ENCODE assay signal across 8 cellular contexts in the genomic region with DNA sequence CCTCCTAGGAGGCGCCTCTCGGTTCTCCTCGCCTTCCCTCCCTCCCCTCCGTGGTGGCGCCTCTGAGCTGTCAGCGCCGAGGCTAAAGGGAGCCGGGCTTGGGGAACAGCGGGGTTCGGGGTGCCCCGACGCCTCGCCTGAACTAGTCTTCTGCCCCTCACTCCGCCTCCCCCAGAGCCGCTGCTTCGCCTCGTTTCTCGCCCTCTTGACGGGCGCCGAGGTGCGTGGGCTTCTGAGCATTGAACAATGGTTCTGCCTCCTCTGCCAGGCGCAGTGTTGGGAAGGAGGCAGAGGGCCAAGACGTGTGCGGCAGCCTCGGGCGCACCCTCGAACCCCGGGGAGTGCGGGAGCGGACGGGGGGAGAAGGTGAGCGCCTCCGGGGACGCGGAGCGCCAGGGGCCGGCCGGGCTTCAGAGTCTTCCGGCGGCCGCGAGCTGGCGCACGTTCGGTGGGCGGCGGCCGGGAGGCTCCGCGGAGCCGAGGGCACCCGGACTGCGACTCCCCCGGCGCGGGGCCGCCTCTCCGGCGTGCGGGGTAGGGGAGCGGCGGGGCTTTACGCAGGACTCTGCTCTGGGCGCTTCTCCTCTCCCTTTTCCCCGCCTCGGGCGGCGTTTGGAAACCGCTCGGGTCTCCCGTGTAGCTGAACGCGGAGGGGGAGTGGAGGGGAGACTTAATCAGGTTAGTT. TPM values are rescaled to one million over a fixed set of nuclear protein-coding genes. Genes with fewer than 3 reads are reported as not detected.
DNase-seq lines count a peak whose midpoint lies in the region; ATAC-seq and TF ChIP-seq lines count a peak whose summit lies in the region.

No MANE protein-coding gene starts in this region.

- peak overlapping the region; percentile 60 for H3K4me2 ChIP-seq in DOHH2 (ENCODE audit: low read length)

- CTCF ChIA-PET in activated CD8-positive, alpha-beta memory T cell treated with anti-CD3 and anti-CD28 coated beads, Interleukin-2, amount 10 ng/mL, durations not matched to agents 7 days and 5 days (lab: Charles Lee): interaction anchor here (0.8 to 1.7 kb wide), 6 partner anchors 10 to 221 kb away, joined by 3 to 8 read pairs (median 4); a partner anchor contains a TSS

- H3K9me3 ChIP-seq in DOHH2 (ENCODE audit: control insufficient read depth, insufficient read depth, low read length) (no peaks in the 10 kb centered on the region), aorta (ENCODE audit: control insufficient read depth, low read length) (no peaks in the 10 kb centered on the region)

- no peaks in the 10 kb centered on the region for H4K20me1 ChIP-seq in DOHH2 (ENCODE audit: control insufficient read depth, insufficient read depth, low read depth, low read length)

- peaks cover 17% of the 10 kb centered on the region for H3K4me1 Mint-ChIP-seq in activated CD8-positive, alpha-beta memory T cell treated with anti-CD3 and anti-CD28 coated beads, Interleukin-2, amount 10 ng/mL, durations not matched to agents 7 days and 5 days
- peaks cover 45% of the 10 kb centered on the region for H3K4me1 Mint-ChIP-seq in nephron

- intact Hi-C loops in aorta (cut with DNase I): loop anchor here (5.0 to 10.0 kb wide), 6 partner anchors 50 to 605 kb away; a partner anchor contains a TSS

- no peak for TF ChIP-seq POLR2A in erythroblast (IDR thresholded peaks at IDR 0.05; ENCODE audit: low read length)

- H3K27ac ChIP-seq in DOHH2 (ENCODE audit: low read depth, low read length): no peak overlapping the region
- H3K27ac ChIP-seq in aorta (ENCODE audit: low read depth in 1 of 2, low read length in 2 of 2): peak overlapping the region in 1 of 2 donors; percentile 86

- no peaks in the 10 kb centered on the region for H3K9me3 Mint-ChIP-seq in activated CD8-positive, alpha-beta memory T cell treated with anti-CD3 and anti-CD28 coated beads, Interleukin-2, amount 10 ng/mL, durations not matched to agents 7 days and 5 days (ENCODE audit: low read depth)
- H3K9me3 Mint-ChIP-seq in nephron: no peaks in the 10 kb centered on the region

- H3K27me3 ChIP-seq in DOHH2 (ENCODE audit: control insufficient read depth, low read length) (peaks cover 17% of the 10 kb centered on the region), aorta (ENCODE audit: control insufficient read depth in 1 of 2, insufficient read depth in 2 of 2, low read length in 1 of 2) (no peaks in the 10 kb centered on the region)

- H3K4me3 Mint-ChIP-seq in activated CD8-positive, alpha-beta memory T cell treated with anti-CD3 and anti-CD28 coated beads, Interleukin-2, amount 10 ng/mL, durations not matched to agents 7 days and 5 days: peak overlapping the region; percentile 87
- peak overlapping the region; percentile 93 to 97 (median 97) for H3K4me3 Mint-ChIP-seq in nephron

- peak; percentile 39 for ATAC-seq in GM21367 (IDR thresholded peaks at IDR 0.05; ENCODE audit: unreplicated experiment)
- ATAC-seq in activated CD8-positive, alpha-beta memory T cell treated with anti-CD3 and anti-CD28 coated beads, Interleukin-2, amount 10 ng/mL, durations not matched to agents 7 days and 5 days: peak; percentile 44
- peak; percentile 68 for ATAC-seq in aorta (ENCODE audit: low FRiP score)

- 0% methylated on average over 55 to 74 of the region's 74 CpGs for WGBS in aorta, 2 donors

- H3K27me3 Mint-ChIP-seq in activated CD8-positive, alpha-beta memory T cell treated with anti-CD3 and anti-CD28 coated beads, Interleukin-2, amount 10 ng/mL, durations not matched to agents 7 days and 5 days: peaks cover 54% of the 10 kb centered on the region
- H3K27me3 Mint-ChIP-seq in nephron (ENCODE audit: low read depth): peaks cover 21% of the 10 kb centered on the region

- H3K36me3 ChIP-seq in DOHH2 (ENCODE audit: control insufficient read depth, low read length) (no peaks in the 10 kb centered on the region), aorta (ENCODE audit: control insufficient read depth in 1 of 2, insufficient read depth in 2 of 2, low read length in 1 of 2) (no peaks in the 10 kb centered on the region)

- DNase-seq in HuH-7 (ENCODE audit: low spot score) (peak; percentile 10), fibroblast of mammary gland (ENCODE audit: low read depth) (no peak), aorta (peak; percentile 47 to 81), erythroblast (lab: John Stamatoyannopoulos, UW) (no peak)
- DNase-seq in activated CD8-positive, alpha-beta memory T cell treated with anti-CD3 and anti-CD28 coated beads, Interleukin-2, amount 10 ng/mL, durations not matched to agents 7 days and 5 days: peak; percentile 52

- H3K27ac Mint-ChIP-seq in activated CD8-positive, alpha-beta memory T cell treated with anti-CD3 and anti-CD28 coated beads, Interleukin-2, amount 10 ng/mL, durations not matched to agents 7 days and 5 days: peak overlapping the region; percentile 56
- H3K27ac Mint-ChIP-seq in nephron: peak overlapping the region; percentile 88 to 95 (median 92)

- H3K9me2 ChIP-seq in DOHH2 (replicated peaks; ENCODE audit: control insufficient read depth, low read length): no peaks in the 10 kb centered on the region

- H3K36me3 Mint-ChIP-seq in activated CD8-positive, alpha-beta memory T cell treated with anti-CD3 and anti-CD28 coated beads, Interleukin-2, amount 10 ng/mL, durations not matched to agents 7 days and 5 days: peaks cover 5% of the 10 kb centered on the region
- no peaks in the 10 kb centered on the region for H3K36me3 Mint-ChIP-seq in nephron (ENCODE audit: low read depth)

- TF ChIP-seq CTCF in DOHH2 (IDR thresholded peaks at IDR 0.05; ENCODE audit: low read depth, low read length, poor library complexity, severe bottlenecking): no peak
- TF ChIP-seq CTCF in fibroblast of mammary gland (conservative IDR thresholded peaks at IDR 0.05; ENCODE audit: control insufficient read depth, insufficient read depth, low read depth, low read length): no peak
- no peak for TF ChIP-seq CTCF in nephron (IDR thresholded peaks at IDR 0.05; ENCODE audit: unreplicated experiment in 3 of 3)

- H3K4me3 ChIP-seq in DOHH2 (ENCODE audit: low read length): peak overlapping the region; percentile 75
- H3K4me3 ChIP-seq in fibroblast of mammary gland (ENCODE audit: control insufficient read depth, low read depth, low read length): peak overlapping the region; percentile 49
- H3K4me3 ChIP-seq in aorta (ENCODE audit: low read length in 2 of 2): peak overlapping the region; percentile 66 to 80

- H3K79me2 ChIP-seq in DOHH2 (ENCODE audit: control insufficient read depth, low read length): no peaks in the 10 kb centered on the region

- peaks cover 9% of the 10 kb centered on the region for H3K4me1 ChIP-seq in DOHH2 (ENCODE audit: control insufficient read depth, low read length)
- no peaks in the 10 kb centered on the region for H3K4me1 ChIP-seq in aorta (ENCODE audit: control insufficient read depth in 1 of 2, insufficient read depth in 2 of 2, low read length in 2 of 2)

- H3F3A ChIP-seq in DOHH2 (ENCODE audit: control insufficient read depth, insufficient read depth): no peaks in the 10 kb centered on the region

RNA-seq across cellular contexts. Expression of a gene that starts 0.9 kb away (rescaled TPM):
- 1 to 10 TPM; 7.2 to 8.6 TPM for total RNA-seq in activated CD8-positive, alpha-beta memory T cell treated with anti-CD3 and anti-CD28 coated beads, Interleukin-2, amount 10 ng/mL, durations not matched to agents 7 days and 5 days
- 10 to 100 TPM; 43.2 to 46.3 TPM for total RNA-seq in aorta
- 1 to 10 TPM; 2.4 to 4.9 TPM for polyA plus RNA-seq in aorta

Comparison
In these comparisons a context has a peak if more than half of its experiments do, and no peak if none do; other contexts are left out.
1. DNase-seq: peak in HuH-7 (single experiment), activated CD8-positive, alpha-beta memory T cell treated with anti-CD3 and anti-CD28 coated beads, Interleukin-2, amount 10 ng/mL, durations not matched to agents 7 days and 5 days (single experiment) and aorta (2 of 2); none in fibroblast of mammary gland (single experiment) and erythroblast (0 of 2).
2. RNA of a gene that starts 0.9 kb away (total RNA-seq): 43.2 to 46.3 TPM in aorta; 7.2 to 8.6 TPM in activated CD8-positive, alpha-beta memory T cell treated with anti-CD3 and anti-CD28 coated beads, Interleukin-2, amount 10 ng/mL, durations not matched to agents 7 days and 5 days; every median in the first group is over 4 times any median in the second.
3. Peak in every context shown above with its lines, with median percentiles within 50 percentile points of each other: H3K4me3 ChIP-seq and ATAC-seq.